10 cellular contexts compared by ENCODE assay signal in the genomic region with DNA sequence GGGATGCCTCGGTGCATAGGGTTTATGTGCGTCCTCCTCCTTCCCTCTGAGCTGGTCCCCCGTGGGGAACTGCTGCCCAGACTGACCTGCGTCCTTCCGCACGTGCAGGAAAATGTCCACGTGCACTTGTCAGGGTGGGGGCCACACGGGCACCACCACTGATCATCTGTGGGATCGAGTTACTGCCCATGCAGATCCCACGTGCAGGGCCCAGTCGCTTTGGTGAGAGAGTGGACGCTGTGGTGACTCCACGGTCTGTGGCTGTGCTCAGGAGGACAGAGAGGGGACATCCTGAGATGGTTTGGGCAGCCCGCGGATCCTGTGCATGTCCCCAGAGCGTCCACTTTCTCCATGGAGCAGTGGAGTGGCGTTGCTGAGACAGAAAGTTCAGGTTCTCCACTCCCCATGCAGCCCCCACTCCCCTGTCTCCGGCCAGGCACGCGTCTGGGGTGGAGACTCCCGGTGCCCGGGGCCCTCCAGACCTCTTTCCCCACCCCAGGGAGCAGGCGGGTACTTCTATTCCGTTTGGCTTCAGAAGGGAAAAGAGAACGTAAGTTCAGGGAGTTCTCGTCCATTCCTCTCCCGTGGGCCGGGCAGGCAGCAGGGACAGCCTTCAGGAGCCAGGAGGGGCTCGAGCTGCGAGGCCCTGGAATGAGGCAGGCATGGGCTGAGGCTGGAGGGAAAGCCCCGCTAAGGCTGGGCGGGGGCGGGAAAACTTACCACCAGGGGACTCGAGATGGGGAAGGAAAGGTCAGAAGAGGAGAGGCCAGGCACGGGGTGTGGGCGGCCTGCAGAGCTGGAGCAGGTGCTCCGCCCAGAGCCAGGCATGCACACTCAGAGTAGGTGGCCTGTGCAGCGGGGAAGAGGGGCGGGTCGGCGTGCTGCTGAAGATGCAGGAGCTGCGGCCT. TPM values are rescaled to one million over a fixed set of nuclear protein-coding genes. Genes with fewer than 3 reads are reported as not detected.
DNase-seq lines count a peak whose midpoint lies in the region; ATAC-seq and TF ChIP-seq lines count a peak whose summit lies in the region.
"Had no signal": no experiment of that assay in that cellular context is flagged by ENCODE, and none has a peak within 500 bp of the region (broad histone marks: within the 10 kb centered on the region; RNA-seq: fewer than 3 reads in every experiment).

No MANE protein-coding gene starts in this region.

- H3K27ac Mint-ChIP-seq in endodermal cell (no peak overlapping the region), CD14-positive monocyte (no peak overlapping the region)
- H3K27ac Mint-ChIP-seq: stimulated activated effector memory CD8-positive, alpha-beta T cell treated with anti-CD3 and anti-CD28 coated beads, Interleukin-12 subunit alpha, Interleukin-12 subunit beta, amount 100 ng/mL, for 72 hours had no signal

- H3K4me1 Mint-ChIP-seq in endodermal cell, result peaks cover 5% of the 10 kb centered on the region
- H3K4me1 Mint-ChIP-seq in CD14-positive monocyte, result no peaks in the 10 kb centered on the region

- no peaks in the 10 kb centered on the region for H3K36me3 Mint-ChIP-seq in endodermal cell (ENCODE audit: low read depth)
- no peaks in the 10 kb centered on the region for H3K36me3 Mint-ChIP-seq in CD14-positive monocyte
- H3K36me3 Mint-ChIP-seq: stimulated activated effector memory CD8-positive, alpha-beta T cell treated with anti-CD3 and anti-CD28 coated beads, Interleukin-12 subunit alpha, Interleukin-12 subunit beta, amount 100 ng/mL, for 72 hours had no signal

- peaks cover 2% of the 10 kb centered on the region for H3K4me1 ChIP-seq in endodermal cell (ENCODE audit: control insufficient read depth, insufficient read depth, low read length)
- peaks cover 45% of the 10 kb centered on the region for H3K4me1 ChIP-seq in vagina

- H3K36me3 ChIP-seq in endodermal cell (ENCODE audit: control insufficient read depth, insufficient read depth, low read length), result no peaks in the 10 kb centered on the region
- no peaks in the 10 kb centered on the region for H3K36me3 ChIP-seq in vagina

- H3K27ac ChIP-seq in endodermal cell (ENCODE audit: low read depth, low read length) (no peak overlapping the region), vagina (peak overlapping the region; percentile 13)

- H3K27me3 ChIP-seq in endodermal cell (ENCODE audit: control insufficient read depth, insufficient read depth, low read length, poor library complexity, severe bottlenecking) (no peaks in the 10 kb centered on the region), vagina (no peaks in the 10 kb centered on the region)
- H3K27me3 ChIP-seq: dorsolateral prefrontal cortex had no signal

- no peaks in the 10 kb centered on the region for H3K27me3 Mint-ChIP-seq in endodermal cell (ENCODE audit: insufficient read depth)
- H3K27me3 Mint-ChIP-seq in CD14-positive monocyte (ENCODE audit: low read depth in 3 of 3), result no peaks in the 10 kb centered on the region

- intact Hi-C loops in left cardiac atrium (cut with DNase I) (loop anchor here in 1 of 2 donors (10.0 kb wide), 1 partner anchor 56 kb away; no protein-coding TSS in a partner anchor), Right ventricle myocardium superior (cut with DNase I) (no loop called here), vagina (cut with DNase I) (no loop called here), CD14-positive monocyte (cut with micrococcal nuclease) (no loop called here)

- no peak for TF ChIP-seq POLR2A in vagina (IDR thresholded peaks at IDR 0.05)

- H3K9me3 ChIP-seq in endodermal cell (ENCODE audit: control insufficient read depth, low read length) (no peaks in the 10 kb centered on the region), vagina (no peaks in the 10 kb centered on the region)

- DNase-seq in left cardiac atrium (no peak), Right ventricle myocardium superior (no peak), endodermal cell (peak; percentile 76), mucosa of gallbladder (ENCODE audit: low spot score) (peak; percentile 49), vagina (ENCODE audit: extremely low spot score in 2 of 2) (peak; percentile 87 to 92), inferior parietal cortex (ENCODE audit: extremely low spot score) (no peak), CD14-positive monocyte (ENCODE audit: low spot score) (no peak)
- DNase-seq: dorsolateral prefrontal cortex had no signal

- H3K9me3 Mint-ChIP-seq in endodermal cell (no peaks in the 10 kb centered on the region), CD14-positive monocyte (peaks cover 0 to 4% (median 0%) of the 10 kb centered on the region in 7 donors)
- H3K9me3 Mint-ChIP-seq: stimulated activated effector memory CD8-positive, alpha-beta T cell treated with anti-CD3 and anti-CD28 coated beads, Interleukin-12 subunit alpha, Interleukin-12 subunit beta, amount 100 ng/mL, for 72 hours had no signal

- H3K4me3 ChIP-seq in endodermal cell (ENCODE audit: low read length) (no peak overlapping the region), vagina (no peak overlapping the region)
- H3K4me3 ChIP-seq: dorsolateral prefrontal cortex had no signal

- ATAC-seq in left cardiac atrium (peak; percentile 17 to 60), Right ventricle myocardium superior (ENCODE audit: poor library complexity) (no peak), HG03135 (IDR thresholded peaks at IDR 0.05; ENCODE audit: unreplicated experiment) (no peak)
- ATAC-seq: stimulated activated effector memory CD8-positive, alpha-beta T cell treated with anti-CD3 and anti-CD28 coated beads, Interleukin-12 subunit alpha, Interleukin-12 subunit beta, amount 100 ng/mL, for 72 hours had no signal

- TF ChIP-seq CTCF in endodermal cell (conservative IDR thresholded peaks at IDR 0.05) (no peak), vagina (IDR thresholded peaks at IDR 0.05) (no peak), CD14-positive monocyte (IDR thresholded peaks at IDR 0.05) (no peak)

- no peak overlapping the region for H3K4me3 Mint-ChIP-seq in endodermal cell
- no peak overlapping the region for H3K4me3 Mint-ChIP-seq in CD14-positive monocyte
- H3K4me3 Mint-ChIP-seq: stimulated activated effector memory CD8-positive, alpha-beta T cell treated with anti-CD3 and anti-CD28 coated beads, Interleukin-12 subunit alpha, Interleukin-12 subunit beta, amount 100 ng/mL, for 72 hours had no signal

- H3K9ac ChIP-seq in endodermal cell (ENCODE audit: extremely low read depth, low read length, poor library complexity, severe bottlenecking), result no peak overlapping the region

- 77 to 89% methylated on average over 32 to 42 of the region's 42 CpGs for WGBS in endodermal cell (ENCODE audit: insufficient coverage in 1 of 2, insufficient read length in 1 of 2), 2 experiments

RNA-seq across cellular contexts. Expression of a gene that starts 59.9 kb away (rescaled TPM):
- total RNA-seq in left cardiac atrium, result 10 to 100 TPM; 23.3 to 26.6 TPM
- 10.1 TPM for total RNA-seq in Right ventricle myocardium superior
- total RNA-seq in endodermal cell, result 1 to 10 TPM; 5.0 to 5.8 TPM
- 5.3 TPM for polyA plus RNA-seq in endodermal cell (2013, experiment 1 of 2)
- 5.1 TPM for polyA plus RNA-seq in endodermal cell (2013, experiment 2 of 2)
- 87.3 TPM for total RNA-seq in mucosa of gallbladder
- 130 TPM for total RNA-seq in vagina
- not detected for polyA plus RNA-seq in CD14-positive monocyte

Comparison
In these comparisons a context has a peak if more than half of its experiments do, and no peak if none do; other contexts are left out.
1. ATAC-seq: peak in left cardiac atrium (2 of 2); none in Right ventricle myocardium superior (single experiment) and HG03135 (single experiment).
2. DNase-seq: peak in endodermal cell (single experiment), mucosa of gallbladder (single experiment) and vagina (2 of 2); none in left cardiac atrium (single experiment), Right ventricle myocardium superior (single experiment), inferior parietal cortex (single experiment) and CD14-positive monocyte (single experiment).